Comparison of ENCODE assay signal across 8 cellular contexts in genomic region chr17:181213-182163, GRCh38. TPM values are rescaled to one million over a fixed set of nuclear protein-coding genes. Genes with fewer than 3 reads are reported as not detected.
A peak's percentile ranks its signal among the peaks of the same experiment; 100 is the strongest.
DNase-seq lines count a peak whose midpoint lies in the region; ATAC-seq and TF ChIP-seq lines count a peak whose summit lies in the region.

TSS of gene DOC2B (minus strand) at chr17:181650. CDS start at chr17:181479, 171 bp downstream.

- POLR2A ChIA-PET in RWPE1 (lab: Yijun Ruan, JAX; ENCODE audit: low non-redundant PET), result no interaction called here

- peak within 1 kb of the TSS; percentile 58 to 63 for H3K4me3 ChIP-seq in esophagus (ENCODE audit: low read depth in 1 of 2, low read length in 2 of 2)
- H3K4me3 ChIP-seq in tibial artery, result peak within 1 kb of the TSS; percentile 36 to 49

- TF ChIP-seq CTCF in RWPE1 (conservative IDR thresholded peaks at IDR 0.05; ENCODE audit: low read depth), result no peak
- no peak for TF ChIP-seq CTCF in tibial artery (IDR thresholded peaks at IDR 0.05)

- DNase-seq in DMS114 treated with DMSO at 0.1 percent for 48 hours (lab: John Stamatoyannopoulos, UW; ENCODE audit: unreplicated experiment) (peak; percentile 10), RWPE1 (ENCODE audit: low spot score) (peak; percentile 59), mucosa of gallbladder (ENCODE audit: low spot score) (peak; percentile 33), tibial artery (no peak), hippocampal formation (lab: John Stamatoyannopoulos, UW) (no peak)

- peaks cover 3 to 28% of the 10 kb centered on the region in 2 donors for H3K4me1 ChIP-seq in esophagus (ENCODE audit: control insufficient read depth in 2 of 2, insufficient read depth in 2 of 2, low read length in 1 of 2)
- H3K4me1 ChIP-seq in tibial artery, result peaks cover 0 to 23% (median 13%) of the 10 kb centered on the region in 4 donors

- CTCF ChIA-PET in RWPE1 (lab: Yijun Ruan, JAX), result no interaction called here

- H3K9me3 ChIP-seq in esophagus (ENCODE audit: control insufficient read depth in 2 of 2, insufficient read depth in 1 of 2, low read depth in 1 of 2, low read length in 1 of 2) (no peaks in the 10 kb centered on the region), tibial artery (no peaks in the 10 kb centered on the region)

- H3K27me3 ChIP-seq in esophagus (ENCODE audit: control insufficient read depth in 1 of 2, insufficient read depth in 2 of 2, low read length in 2 of 2) (peaks cover 0 to 3% of the 10 kb centered on the region in 2 donors), tibial artery (peaks cover 0 to 65% of the 10 kb centered on the region in 2 donors)

- 4 to 5% methylated on average over 89 to 128 of the region's 128 CpGs for WGBS in esophagus, 2 donors

- intact Hi-C loops in tibial artery (cut with DNase I; ENCODE audit: low total_unique reads), result no loop called here

- H3K27ac ChIP-seq in RWPE1 (no peak within 1 kb of the TSS), esophagus (ENCODE audit: low read depth in 2 of 2, low read length in 1 of 2) (peak within 1 kb of the TSS; percentile 24 to 44), tibial artery (no peak within 1 kb of the TSS)

- H3K36me3 ChIP-seq in esophagus (ENCODE audit: control insufficient read depth in 2 of 2, insufficient read depth in 2 of 2, low read length in 1 of 2) (no peaks in the 10 kb centered on the region), tibial artery (no peaks in the 10 kb centered on the region)

- ATAC-seq in HG03139 (IDR thresholded peaks at IDR 0.05; ENCODE audit: unreplicated experiment), result no peak
- ATAC-seq in HG03095 (IDR thresholded peaks at IDR 0.05; ENCODE audit: unreplicated experiment), result no peak

RNA-seq across cellular contexts. Expression of gene DOC2B, which starts in this region (rescaled TPM):
- polyA plus RNA-seq in esophagus, result 10 to 100 TPM in 1 of 2 donors, 1 to 10 TPM in 1; 2.0 to 14.5 TPM
- 4.5 TPM for total RNA-seq in mucosa of gallbladder

Comparison
In these comparisons a context has a peak if more than half of its experiments do, and no peak if none do; other contexts are left out.
1. DNase-seq: peak in DMS114 treated with DMSO at 0.1 percent for 48 hours (single experiment), RWPE1 (single experiment) and mucosa of gallbladder (single experiment); none in tibial artery (0 of 2) and hippocampal formation (0 of 2).
2. H3K27ac ChIP-seq: peak in esophagus (2 of 2); none in RWPE1 (single experiment) and tibial artery (0 of 2).